Comparison of ENCODE assay signal across 28 cellular contexts in the genomic region with DNA sequence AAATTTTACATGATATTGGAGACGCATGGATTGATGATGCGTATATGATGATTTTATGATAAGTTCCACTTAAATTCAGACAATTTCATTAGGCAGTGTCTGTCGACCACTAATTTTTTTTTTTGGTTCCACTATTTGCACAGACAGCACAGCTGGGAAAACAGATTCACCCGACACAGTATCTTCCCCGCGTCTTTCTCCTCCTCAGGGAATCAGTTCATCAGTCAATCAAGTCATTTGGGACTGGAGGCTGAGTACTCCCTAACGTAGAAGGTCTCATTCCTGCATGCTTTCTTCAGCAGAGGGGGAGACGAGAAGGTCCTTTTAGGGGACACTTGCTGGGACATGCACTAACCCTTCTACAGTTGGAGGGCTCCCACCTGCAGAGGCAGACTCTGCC.
"Had no signal": no experiment of that assay in that cellular context is flagged by ENCODE, and none has a peak within 500 bp of the region (broad histone marks: within the 10 kb centered on the region; RNA-seq: fewer than 3 reads in every experiment).

No MANE protein-coding gene starts in this region.

- H3K4me1 ChIP-seq: ascending aorta, breast epithelium had no signal

- H3K4me3 ChIP-seq: ascending aorta, breast epithelium, cardiac muscle cell, colonic mucosa, esophagus squamous epithelium, heart left ventricle had no signal

- H3K36me3 ChIP-seq: ascending aorta, breast epithelium, cardiac muscle cell, colonic mucosa, esophagus squamous epithelium, heart left ventricle had no signal

- H3K4me3 Mint-ChIP-seq: activated CD4-positive, alpha-beta memory T cell treated with anti-CD3 and anti-CD28 coated beads, Interleukin-2, amount 10 ng/mL, durations not matched to agents 7 days and 5 days; activated CD4-positive, alpha-beta T cell treated with anti-CD3 and anti-CD28 coated beads, Interleukin-2, amount 10 ng/mL, durations not matched to agents 7 days and 5 days; activated naive CD4-positive, alpha-beta T cell treated with anti-CD3 and anti-CD28 coated beads, Interleukin-2, amount 10 ng/mL, durations not matched to agents 7 days and 5 days; activated naive CD8-positive, alpha-beta T cell treated with anti-CD3 and anti-CD28 coated beads, Interleukin-2, amount 10 ng/mL, durations not matched to agents 7 days and 5 days; activated T-cell treated with anti-CD3 and anti-CD28 coated beads, Interleukin-2, amount 50 U/mL, for 24 hours; activated T-cell treated with anti-CD3 and anti-CD28 coated beads, Interleukin-2, amount 50 U/mL, for 72 hours; brain; WTC11 had no signal

- H3K9me3 ChIP-seq: ascending aorta, breast epithelium, colonic mucosa, esophagus squamous epithelium, heart left ventricle had no signal

- H3K27ac Mint-ChIP-seq: activated CD4-positive, alpha-beta memory T cell treated with anti-CD3 and anti-CD28 coated beads, Interleukin-2, amount 10 ng/mL, durations not matched to agents 7 days and 5 days; activated CD4-positive, alpha-beta T cell treated with anti-CD3 and anti-CD28 coated beads, Interleukin-2, amount 10 ng/mL, durations not matched to agents 7 days and 5 days; activated naive CD4-positive, alpha-beta T cell treated with anti-CD3 and anti-CD28 coated beads, Interleukin-2, amount 10 ng/mL, durations not matched to agents 7 days and 5 days; activated naive CD4-positive, alpha-beta T cell treated with anti-CD3 and anti-CD28 coated beads, Interleukin-2, amount 50 U/mL, for 72 hours; activated naive CD8-positive, alpha-beta T cell treated with anti-CD3 and anti-CD28 coated beads, Interleukin-2, amount 10 ng/mL, durations not matched to agents 7 days and 5 days; activated T-cell treated with anti-CD3 and anti-CD28 coated beads, Interleukin-2, amount 50 U/mL, for 24 hours; activated T-cell treated with anti-CD3 and anti-CD28 coated beads, Interleukin-2, amount 50 U/mL, for 72 hours; brain; WTC11 had no signal

- DNase-seq: activated CD4-positive, alpha-beta memory T cell treated with anti-CD3 and anti-CD28 coated beads, Interleukin-2, amount 10 ng/mL, durations not matched to agents 7 days and 5 days; activated CD4-positive, alpha-beta T cell treated with anti-CD3 and anti-CD28 coated beads for 1 hour; activated CD4-positive, alpha-beta T cell treated with anti-CD3 and anti-CD28 coated beads for 4 hours; activated CD4-positive, alpha-beta T cell treated with anti-CD3 and anti-CD28 coated beads, Interleukin-2, amount 10 ng/mL, durations not matched to agents 7 days and 5 days; activated CD4-positive, alpha-beta T cell treated with anti-CD3 and anti-CD28 coated beads, Interleukin-2, amount 50 U/mL, for 4 hours; activated CD8-positive, alpha-beta memory T cell treated with anti-CD3 and anti-CD28 coated beads, Interleukin-2, amount 50 U/mL, for 48 hours; activated gamma-delta T cell; activated naive CD4-positive, alpha-beta T cell; activated naive CD4-positive, alpha-beta T cell treated with anti-CD3 and anti-CD28 coated beads, Interleukin-2, amount 10 ng/mL, durations not matched to agents 7 days and 5 days; activated naive CD8-positive, alpha-beta T cell treated with anti-CD3 and anti-CD28 coated beads, Interleukin-2, amount 10 ng/mL, durations not matched to agents 7 days and 5 days; activated T-cell treated with anti-CD3 and anti-CD28 coated beads for 4 hours; activated T-cell treated with anti-CD3 and anti-CD28 coated beads, Interleukin-2, amount 50 U/mL, for 24 hours; activated T-cell treated with anti-CD3 and anti-CD28 coated beads, Interleukin-2, amount 50 U/mL, for 72 hours; central memory CD4-positive, alpha-beta T cell; cerebellar nuclear complex; colonic mucosa; effector CD8-positive, alpha-beta T cell; esophagus squamous epithelium; heart left ventricle; T-helper 2 cell had no signal

- H3K27ac ChIP-seq: ascending aorta, breast epithelium, cardiac muscle cell, colonic mucosa, epithelial cell of prostate, esophagus squamous epithelium, heart left ventricle, VCaP had no signal

- H3K36me3 Mint-ChIP-seq: brain, WTC11 had no signal
